8 cellular contexts compared by ENCODE assay signal in the genomic region with DNA sequence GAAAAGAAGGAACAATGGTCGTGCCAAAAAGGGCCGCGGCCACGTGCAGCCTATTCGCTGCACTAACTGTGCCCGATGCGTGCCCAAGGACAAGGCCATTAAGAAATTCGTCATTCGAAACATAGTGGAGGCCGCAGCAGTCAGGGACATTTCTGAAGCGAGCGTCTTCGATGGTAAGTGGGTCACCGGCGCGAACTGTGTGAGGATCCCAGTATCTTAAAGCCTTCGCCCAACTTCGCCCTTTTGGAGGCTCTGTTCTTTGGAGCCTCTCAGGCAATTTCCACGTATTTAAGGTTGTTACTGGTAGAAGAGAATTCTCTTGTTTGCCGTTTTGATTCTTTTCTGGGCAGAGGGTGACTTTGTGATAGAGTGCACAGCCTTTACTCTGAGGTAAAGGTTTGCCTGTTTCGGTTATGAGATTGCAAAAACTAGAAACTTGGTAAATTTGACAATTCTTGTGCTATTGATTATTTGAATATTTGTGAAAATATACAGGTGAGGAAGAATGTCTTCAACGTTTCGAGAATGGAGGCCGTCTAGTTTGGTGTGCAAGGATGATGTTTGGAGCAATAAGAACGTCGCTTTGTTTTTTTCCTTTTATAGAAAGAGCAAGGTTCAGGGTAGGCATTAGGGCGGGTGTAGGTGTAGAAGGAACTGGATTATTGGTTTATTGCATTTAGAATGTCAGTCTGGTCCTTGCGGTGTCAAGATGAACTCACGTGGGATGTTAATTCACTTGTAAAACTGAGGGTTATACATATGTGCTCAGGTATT. TPM values are rescaled to one million over a fixed set of nuclear protein-coding genes. Genes with fewer than 3 reads are reported as not detected.
DNase-seq lines count a peak whose midpoint lies in the region; ATAC-seq and TF ChIP-seq lines count a peak whose summit lies in the region.

No MANE protein-coding gene starts in this region.

- H3K4me1 ChIP-seq in heart left ventricle, result peaks cover 3 to 29% (median 18%) of the 10 kb centered on the region in 12 donors
- peaks cover 2% of the 10 kb centered on the region for H3K4me1 ChIP-seq in mesendoderm (ENCODE audit: control insufficient read depth, low read depth, low read length)
- H3K4me1 ChIP-seq in aorta (ENCODE audit: control insufficient read depth in 1 of 2, insufficient read depth in 2 of 2, low read length in 2 of 2), result peaks cover 2 to 3% of the 10 kb centered on the region in 2 donors

- intact Hi-C loops in heart left ventricle (cut with DNase I), result loop anchor here in 8 of 10 donors (5.0 to 10.0 kb wide), 9 partner anchors 45 to 300 kb away; a partner anchor contains a TSS
- intact Hi-C loops in Right ventricle myocardium inferior (cut with DNase I), result loop anchor here (5.0 kb wide), 1 partner anchor 75 kb away; a partner anchor contains a TSS
- intact Hi-C loops in aorta (cut with DNase I), result loop anchor here in 1 of 2 donors (5.0 to 10.0 kb wide), 2 partner anchors 45 to 62 kb away; a partner anchor contains a TSS

- no peak overlapping the region for H3K23ac ChIP-seq in mesendoderm (ENCODE audit: low read length)

- no peak for TF ChIP-seq CTCF in heart left ventricle (IDR thresholded peaks at IDR 0.05)
- TF ChIP-seq CTCF in brain microvascular endothelial cell (IDR thresholded peaks at IDR 0.05; ENCODE audit: low read depth, low read length, missing control alignments), result no peak

- in situ Hi-C loops in brain microvascular endothelial cell (cut with HindIII; ENCODE audit: low pct_ligation_motif_present, low sequenced_read_pairs), result no loop called here

- H3K27ac ChIP-seq in heart left ventricle (peak overlapping the region; percentile 89 to 99 (median 96)), brain microvascular endothelial cell (peak overlapping the region; percentile 97), mesendoderm (ENCODE audit: low read depth, low read length) (no peak overlapping the region), aorta (ENCODE audit: low read depth in 1 of 2, low read length in 2 of 2) (peak overlapping the region; percentile 66 to 67)

- peak overlapping the region; percentile 99 for H3K9ac ChIP-seq in mesendoderm (ENCODE audit: low read length)

- no peak overlapping the region for H2BK5ac ChIP-seq in mesendoderm (ENCODE audit: low read length)

- no peak for TF ChIP-seq POLR2A in heart left ventricle (IDR thresholded peaks at IDR 0.05)

- no peak overlapping the region for H2AK5ac ChIP-seq in mesendoderm (ENCODE audit: low read length)

- H3K56ac ChIP-seq in mesendoderm (ENCODE audit: low read length), result peak overlapping the region; percentile 98

- 12 to 16% (median 13%) methylated on average over 26 to 29 of the region's 29 CpGs for WGBS in heart left ventricle, 4 donors
- whole genome bisulfite sequencing in mesendoderm (ENCODE audit: extremely low coverage, insufficient coverage, low lambda C conversion rate), result 100% methylated on average over 2 of the region's 29 CpGs
- WGBS in aorta, 2 donors, result 14 to 17% methylated on average over 27 to 29 of the region's 29 CpGs

- H2BK120ac ChIP-seq in mesendoderm (ENCODE audit: low read depth, low read length), result no peak overlapping the region

- H3K27me3 ChIP-seq in heart left ventricle, result no peaks in the 10 kb centered on the region
- no peaks in the 10 kb centered on the region for H3K27me3 ChIP-seq in brain microvascular endothelial cell (replicated peaks)
- H3K27me3 ChIP-seq in mesendoderm (ENCODE audit: insufficient read depth, low read length, poor library complexity), result no peaks in the 10 kb centered on the region
- H3K27me3 ChIP-seq in aorta (ENCODE audit: control insufficient read depth in 1 of 2, insufficient read depth in 2 of 2, low read length in 1 of 2), result no peaks in the 10 kb centered on the region

- H4K8ac ChIP-seq in mesendoderm (ENCODE audit: low read depth, low read length), result no peak overlapping the region

- DNase-seq in heart left ventricle (no peak), Right ventricle myocardium inferior (ENCODE audit: missing footprints) (no peak), brain microvascular endothelial cell (no peak), mesendoderm (no peak), aorta (peak in 1 of 2 donors; percentile 14)
- DNase-seq in activated effector memory CD4-positive, alpha-beta T cell treated with Interleukin-2 at 50 U/mL for 16 hours, result no peak

- H3K4me2 ChIP-seq in mesendoderm (ENCODE audit: low read length), result peak overlapping the region; percentile 83

- ATAC-seq in heart left ventricle (no peak), Right ventricle myocardium inferior (no peak), aorta (ENCODE audit: low FRiP score) (no peak), HG03135 (IDR thresholded peaks at IDR 0.05; ENCODE audit: unreplicated experiment) (no peak), GM19452 (IDR thresholded peaks at IDR 0.05; ENCODE audit: unreplicated experiment) (no peak)

- peaks cover 16% of the 10 kb centered on the region for H3K79me2 ChIP-seq in mesendoderm (ENCODE audit: control insufficient read depth, insufficient read depth, low read length)

- no peaks in the 10 kb centered on the region for H3K9me3 ChIP-seq in heart left ventricle
- no peaks in the 10 kb centered on the region for H3K9me3 ChIP-seq in aorta (ENCODE audit: control insufficient read depth, low read length)

- H3K4ac ChIP-seq in mesendoderm (ENCODE audit: low read depth, low read length), result no peak overlapping the region

- peaks cover 1% of the 10 kb centered on the region for H3K79me1 ChIP-seq in mesendoderm (ENCODE audit: low read length)

- H4K5ac ChIP-seq in mesendoderm (ENCODE audit: low read length), result peak overlapping the region; percentile 23

- peaks cover 0 to 40% (median 34%) of the 10 kb centered on the region in 9 donors for H3K36me3 ChIP-seq in heart left ventricle
- H3K36me3 ChIP-seq in brain microvascular endothelial cell (replicated peaks), result peaks cover 30% of the 10 kb centered on the region
- H3K36me3 ChIP-seq in mesendoderm (ENCODE audit: control insufficient read depth, insufficient read depth, low read length), result peaks cover 4% of the 10 kb centered on the region
- peaks cover 0 to 6% of the 10 kb centered on the region in 2 donors for H3K36me3 ChIP-seq in aorta (ENCODE audit: control insufficient read depth in 1 of 2, insufficient read depth in 2 of 2, low read length in 1 of 2)

- H3K18ac ChIP-seq in mesendoderm (ENCODE audit: low read length), result no peak overlapping the region

- no peak overlapping the region for H2BK15ac ChIP-seq in mesendoderm (replicated peaks; ENCODE audit: low read depth)

- H3K4me3 ChIP-seq in heart left ventricle (peak overlapping the region; percentile 66 to 97 (median 83)), brain microvascular endothelial cell (ENCODE audit: low read depth, low read length) (peak overlapping the region; percentile 99), mesendoderm (ENCODE audit: low read length) (peak overlapping the region; percentile 98), aorta (ENCODE audit: low read length in 2 of 2) (peak overlapping the region; percentile 64 to 75)

RNA-seq across cellular contexts. Expression of a gene that starts 0.9 kb away (rescaled TPM):
- total RNA-seq in heart left ventricle (100 to 1,000 TPM in 2 of 9 donors, 10 to 100 TPM in 7; 11.7 to 616 (median 23.2) TPM), Right ventricle myocardium inferior (35.5 TPM), aorta (10 to 100 TPM; 40.5 to 69.1 TPM)
- polyA plus RNA-seq in heart left ventricle (1,000 to 10,000 TPM in 1 of 2 donors, 100 to 1,000 TPM in 1; 933 to 1,433 TPM), aorta (1,000 to 10,000 TPM in 1 of 2 donors, 100 to 1,000 TPM in 1; 973 to 1,454 TPM)
- polyA plus RNA-seq in mesendoderm (2013, experiment 1 of 2), result 1,979 TPM
- polyA plus RNA-seq in mesendoderm (2013, experiment 2 of 2), result 1,984 TPM

RNA-seq across cellular contexts. Expression of a gene that starts 21.8 kb away (rescaled TPM):
- total RNA-seq in heart left ventricle (10 to 100 TPM in 1 of 9 donors, 1 to 10 TPM in 8; 4.3 to 10.3 (median 6.9) TPM), Right ventricle myocardium inferior (9.5 TPM), aorta (10 to 100 TPM in 1 of 2 donors, 1 to 10 TPM in 1; 9.8 to 12.2 TPM)
- polyA plus RNA-seq in heart left ventricle (1 to 10 TPM; 2.6 to 3.2 TPM), aorta (1 to 10 TPM; 1.8 to 5.3 TPM)
- 6.9 TPM for polyA plus RNA-seq in mesendoderm (2013, experiment 1 of 2)
- polyA plus RNA-seq in mesendoderm (2013, experiment 2 of 2), result 7.4 TPM

RNA-seq across cellular contexts. Expression of a gene that starts 37.3 kb away (rescaled TPM):
- total RNA-seq in heart left ventricle (1 to 10 TPM in 8 of 9 donors, under 1 TPM in 1; 0.90 to 4.5 (median 1.8) TPM), Right ventricle myocardium inferior (2.8 TPM), aorta (1 to 10 TPM; 3.2 to 5.1 TPM)
- polyA plus RNA-seq in heart left ventricle (1 to 10 TPM; 2.7 to 3.4 TPM), aorta (1 to 10 TPM in 1 of 2 donors, under 1 TPM in 1; 0.23 to 9.6 TPM)
- polyA plus RNA-seq in mesendoderm (2013, experiment 1 of 2), result 29.3 TPM
- polyA plus RNA-seq in mesendoderm (2013, experiment 2 of 2), result 30.6 TPM

RNA-seq across cellular contexts. Expression of a gene that starts 45.5 kb away (rescaled TPM):
- total RNA-seq in heart left ventricle (10 to 100 TPM; 25.0 to 59.5 (median 32.0) TPM), Right ventricle myocardium inferior (28.1 TPM), aorta (10 to 100 TPM; 17.7 to 18.3 TPM)
- polyA plus RNA-seq in heart left ventricle (10 to 100 TPM; 26.2 to 28.6 TPM), aorta (10 to 100 TPM in 1 of 2 donors, 1 to 10 TPM in 1; 6.4 to 17.6 TPM)
- polyA plus RNA-seq in mesendoderm (2013, experiment 1 of 2), result 10.6 TPM
- polyA plus RNA-seq in mesendoderm (2013, experiment 2 of 2), result 11.6 TPM
